ENCODE assay signal across 8 cellular contexts in genomic region chr9:19266778-19267384, GRCh38. TPM values are rescaled to one million over a fixed set of nuclear protein-coding genes. Genes with fewer than 3 reads are reported as not detected.
DNase-seq lines count a peak whose midpoint lies in the region; ATAC-seq and TF ChIP-seq lines count a peak whose summit lies in the region.
"Not testable (repeated sequence)": the region's sequence is repeated elsewhere in the genome, so short reads cannot be mapped to it uniquely, and the experiment has no call there.

No MANE protein-coding gene starts in this region.

- DNase-seq in CD8-positive, alpha-beta T cell; Karpas-422; activated CD4-positive, alpha-beta memory T cell treated with anti-CD3 and anti-CD28 coated beads, Interleukin-2, amount 10 ng/mL, durations not matched to agents 7 days and 5 days; activated naive CD8-positive, alpha-beta T cell treated with anti-CD3 and anti-CD28 coated beads for 36 hours; effector memory CD8-positive, alpha-beta T cell; stimulated activated naive CD8-positive, alpha-beta T cell treated with anti-CD3 and anti-CD28 coated beads, Interleukin-15, Interleukin-2, amounts not matched to agents 100 U/mL and 50 U/mL, for 24 hours: not testable (repeated sequence)

- TF ChIP-seq CTCF in CD8-positive, alpha-beta T cell (IDR thresholded peaks at IDR 0.05); HEK293 (tag by site-specific recombination; IDR thresholded peaks at IDR 0.05): not testable (repeated sequence)

- not testable (repeated sequence) for H3K27me3 Mint-ChIP-seq in CD8-positive, alpha-beta T cell (ENCODE audit: low read depth); activated CD4-positive, alpha-beta memory T cell treated with anti-CD3 and anti-CD28 coated beads, Interleukin-2, amount 10 ng/mL, durations not matched to agents 7 days and 5 days; activated naive CD8-positive, alpha-beta T cell treated with anti-CD3 and anti-CD28 coated beads for 36 hours; effector memory CD8-positive, alpha-beta T cell

- H3K27ac Mint-ChIP-seq in CD8-positive, alpha-beta T cell, result peak overlapping the region; percentile 47
- H3K27ac Mint-ChIP-seq in activated CD4-positive, alpha-beta memory T cell treated with anti-CD3 and anti-CD28 coated beads, Interleukin-2, amount 10 ng/mL, durations not matched to agents 7 days and 5 days, result peak overlapping the region; percentile 17
- H3K27ac Mint-ChIP-seq in activated naive CD8-positive, alpha-beta T cell treated with anti-CD3 and anti-CD28 coated beads for 36 hours, result peak overlapping the region; percentile 34
- H3K27ac Mint-ChIP-seq in effector memory CD8-positive, alpha-beta T cell, result peak overlapping the region; percentile 6 to 76

- not testable (repeated sequence) for H3K27me3 ChIP-seq in CD8-positive, alpha-beta T cell (ENCODE audit: insufficient read depth, low read length); Karpas-422 (ENCODE audit: low read length)

- not testable (repeated sequence) for H3K9me3 Mint-ChIP-seq in CD8-positive, alpha-beta T cell; effector memory CD8-positive, alpha-beta T cell
- peaks cover 18% of the 10 kb centered on the region for H3K9me3 Mint-ChIP-seq in activated CD4-positive, alpha-beta memory T cell treated with anti-CD3 and anti-CD28 coated beads, Interleukin-2, amount 10 ng/mL, durations not matched to agents 7 days and 5 days
- H3K9me3 Mint-ChIP-seq in activated naive CD8-positive, alpha-beta T cell treated with anti-CD3 and anti-CD28 coated beads for 36 hours, result peaks cover 10% of the 10 kb centered on the region

- H2AFZ ChIP-seq in Karpas-422 (ENCODE audit: low read length), result not testable (repeated sequence)

- H3K9me3 ChIP-seq in CD8-positive, alpha-beta T cell (ENCODE audit: low read length); HEK293 (ENCODE audit: control insufficient read depth, insufficient read depth, low read depth, low read length); Karpas-422 (ENCODE audit: low read length): not testable (repeated sequence)

- peaks cover 57% of the 10 kb centered on the region for H3K4me1 Mint-ChIP-seq in CD8-positive, alpha-beta T cell (ENCODE audit: low read depth)
- peaks cover 50% of the 10 kb centered on the region for H3K4me1 Mint-ChIP-seq in activated CD4-positive, alpha-beta memory T cell treated with anti-CD3 and anti-CD28 coated beads, Interleukin-2, amount 10 ng/mL, durations not matched to agents 7 days and 5 days
- H3K4me1 Mint-ChIP-seq in activated naive CD8-positive, alpha-beta T cell treated with anti-CD3 and anti-CD28 coated beads for 36 hours, result peaks cover 48% of the 10 kb centered on the region
- peaks cover 35 to 69% of the 10 kb centered on the region in 2 donors for H3K4me1 Mint-ChIP-seq in effector memory CD8-positive, alpha-beta T cell (ENCODE audit: low read depth in 2 of 2)

- peak; percentile 20 for ATAC-seq in CD8-positive, alpha-beta T cell
- ATAC-seq in GM18858 (IDR thresholded peaks at IDR 0.05; ENCODE audit: unreplicated experiment), result peak; percentile 70
- ATAC-seq in effector memory CD8-positive, alpha-beta T cell (replicated peaks), result peak; percentile 61
- ATAC-seq in stimulated activated naive CD8-positive, alpha-beta T cell treated with anti-CD3 and anti-CD28 coated beads, Interleukin-15, Interleukin-2, amounts not matched to agents 100 U/mL and 50 U/mL, for 24 hours, result peak; percentile 63

- intact Hi-C loops in CD8-positive, alpha-beta T cell (cut with DNase I, micrococcal nuclease), result not testable (repeated sequence)

- not testable (repeated sequence) for H4K20me1 ChIP-seq in Karpas-422 (ENCODE audit: insufficient read depth, low read depth, low read length)

- POLR2A ChIA-PET in CD8-positive, alpha-beta T cell (lab: Charles Lee); HEK293 (lab: Yijun Ruan, JAX); activated CD4-positive, alpha-beta memory T cell treated with anti-CD3 and anti-CD28 coated beads, Interleukin-2, amount 10 ng/mL, durations not matched to agents 7 days and 5 days (lab: Charles Lee): not testable (repeated sequence)

- not testable (repeated sequence) for H3K4me3 Mint-ChIP-seq in CD8-positive, alpha-beta T cell; activated naive CD8-positive, alpha-beta T cell treated with anti-CD3 and anti-CD28 coated beads for 36 hours
- H3K4me3 Mint-ChIP-seq in activated CD4-positive, alpha-beta memory T cell treated with anti-CD3 and anti-CD28 coated beads, Interleukin-2, amount 10 ng/mL, durations not matched to agents 7 days and 5 days, result peak overlapping the region; percentile 5
- peak overlapping the region; percentile 33 to 70 for H3K4me3 Mint-ChIP-seq in effector memory CD8-positive, alpha-beta T cell

- not testable (repeated sequence) for H3K4me1 ChIP-seq in CD8-positive, alpha-beta T cell (ENCODE audit: insufficient read depth, low read length); HEK293 (ENCODE audit: control insufficient read depth, insufficient read depth, low read length); Karpas-422 (ENCODE audit: low read length)

- H3K4me2 ChIP-seq in Karpas-422 (ENCODE audit: low read depth, low read length, poor library complexity, severe bottlenecking), result peak overlapping the region; percentile 36

- CTCF ChIA-PET in CD8-positive, alpha-beta T cell (lab: Charles Lee); HEK293 (lab: Yijun Ruan, JAX); activated CD4-positive, alpha-beta memory T cell treated with anti-CD3 and anti-CD28 coated beads, Interleukin-2, amount 10 ng/mL, durations not matched to agents 7 days and 5 days (lab: Charles Lee): not testable (repeated sequence)

- H3K36me3 Mint-ChIP-seq in CD8-positive, alpha-beta T cell, result peaks cover 27% of the 10 kb centered on the region
- H3K36me3 Mint-ChIP-seq in activated CD4-positive, alpha-beta memory T cell treated with anti-CD3 and anti-CD28 coated beads, Interleukin-2, amount 10 ng/mL, durations not matched to agents 7 days and 5 days (ENCODE audit: low read depth), result peaks cover 47% of the 10 kb centered on the region
- peaks cover 31% of the 10 kb centered on the region for H3K36me3 Mint-ChIP-seq in activated naive CD8-positive, alpha-beta T cell treated with anti-CD3 and anti-CD28 coated beads for 36 hours
- H3K36me3 Mint-ChIP-seq in effector memory CD8-positive, alpha-beta T cell (ENCODE audit: insufficient read depth), result not testable (repeated sequence)

- H3K79me2 ChIP-seq in Karpas-422 (ENCODE audit: low read length), result peaks cover 94% of the 10 kb centered on the region

- not testable (repeated sequence) for H3K9ac ChIP-seq in Karpas-422 (ENCODE audit: low read length)

- not testable (repeated sequence) for H3K9me2 ChIP-seq in Karpas-422 (replicated peaks; ENCODE audit: insufficient read depth, low read length)

- not testable (repeated sequence) for H3K27ac ChIP-seq in CD8-positive, alpha-beta T cell (ENCODE audit: low read depth, low read length); HEK293 (ENCODE audit: extremely low read depth, low read depth, low read length); Karpas-422 (ENCODE audit: low read length)

- not testable (repeated sequence) for H3K4me3 ChIP-seq in CD8-positive, alpha-beta T cell (ENCODE audit: low read depth, low read length); HEK293 (ENCODE audit: low read depth, low read length)
- 0 out of 2 replicates have a peak overlapping the region, but pooled peaks have one; percentile 20 for H3K4me3 ChIP-seq in Karpas-422 (ENCODE audit: low read length)

- not testable (repeated sequence) for H3K36me3 ChIP-seq in CD8-positive, alpha-beta T cell (ENCODE audit: insufficient read depth, low read length); HEK293 (ENCODE audit: control insufficient read depth in 2 of 2, insufficient read depth in 1 of 2, low read length in 2 of 2); Karpas-422 (ENCODE audit: insufficient read depth, low read length)

TF ChIP-seq in HEK293, 187 proteins besides CTCF, POLR2A, EP300 and RAD21:
- TF ChIP-seq REST (tag by site-specific recombination; IDR thresholded peaks at IDR 0.05), result peak; percentile 82

RNA-seq across cellular contexts. Expression of gene DENND4C, which starts 36.4 kb away (rescaled TPM):
- total RNA-seq in CD8-positive, alpha-beta T cell, result 10 to 100 TPM; 27.4 to 29.8 TPM
- 42.8 and 47.9 TPM in 2 replicates for total RNA-seq in Karpas-422 (2014; rRNA removed; shearing (Covaris generic); ENCODE audit: low replicate concordance)
- total RNA-seq in activated CD4-positive, alpha-beta memory T cell treated with anti-CD3 and anti-CD28 coated beads, Interleukin-2, amount 10 ng/mL, durations not matched to agents 7 days and 5 days, result 10 to 100 TPM; 47.1 to 52.2 TPM
- total RNA-seq in activated naive CD8-positive, alpha-beta T cell treated with anti-CD3 and anti-CD28 coated beads for 36 hours, result 10 to 100 TPM; 12.8 to 15.1 TPM

Comparison
In these comparisons a context has a peak if more than half of its experiments do, and no peak if none do; other contexts are left out.
1. ATAC-seq: peak in every context shown above with its lines; median percentile 70 in GM18858; 63 in stimulated activated naive CD8-positive, alpha-beta T cell treated with anti-CD3 and anti-CD28 coated beads, Interleukin-15, Interleukin-2, amounts not matched to agents 100 U/mL and 50 U/mL, for 24 hours; 61 in effector memory CD8-positive, alpha-beta T cell; 20 in CD8-positive, alpha-beta T cell.